1 cellular context compared by ENCODE assay signal in the genomic region with DNA sequence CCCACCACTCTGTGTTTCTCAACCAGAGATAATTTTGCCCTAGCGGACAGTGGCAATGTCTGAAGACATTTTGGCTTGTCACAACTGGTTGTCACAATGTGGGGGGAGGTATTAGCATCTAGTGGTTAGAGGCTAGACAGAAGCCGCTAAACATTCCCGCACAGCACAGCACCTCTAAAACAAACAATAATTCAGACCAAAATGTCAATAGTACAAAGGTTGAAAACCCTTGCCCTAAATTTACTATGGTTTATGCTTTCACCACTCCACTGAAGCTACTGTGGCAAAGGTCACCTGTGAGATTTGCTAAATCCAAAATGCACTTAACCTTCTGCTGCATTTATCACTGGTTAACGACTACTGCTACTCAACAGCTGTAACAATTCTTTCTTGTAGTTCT.
TF ChIP-seq lines count a peak whose summit lies in the region.

No MANE protein-coding gene starts in this region.

TF ChIP-seq in HepG2, 621 proteins besides CTCF, POLR2A, EP300 and RAD21 (continued from another document and continues in another):
- TF ChIP-seq, protein P1, sequence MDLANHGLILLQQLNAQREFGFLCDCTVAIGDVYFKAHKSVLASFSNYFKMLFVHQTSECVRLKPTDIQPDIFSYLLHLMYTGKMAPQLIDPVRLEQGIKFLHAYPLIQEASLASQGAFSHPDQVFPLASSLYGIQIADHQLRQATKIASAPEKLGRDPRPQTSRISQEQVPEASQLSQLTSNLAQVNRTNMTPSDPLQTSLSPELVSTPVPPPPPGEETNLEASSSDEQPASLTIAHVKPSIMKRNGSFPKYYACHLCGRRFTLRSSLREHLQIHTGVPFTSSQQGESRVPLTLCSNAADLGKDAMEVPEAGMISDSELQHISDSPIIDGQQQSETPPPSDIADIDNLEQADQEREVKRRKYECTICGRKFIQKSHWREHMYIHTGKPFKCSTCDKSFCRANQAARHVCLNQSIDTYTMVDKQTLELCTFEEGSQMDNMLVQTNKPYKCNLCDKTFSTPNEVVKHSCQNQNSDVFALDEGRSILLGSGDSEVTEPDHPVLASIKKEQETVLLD (CRISPR knock-in tag; IDR thresholded peaks at IDR 0.05; ENCODE audit: low read depth): no peak
- TF ChIP-seq, protein P2, sequence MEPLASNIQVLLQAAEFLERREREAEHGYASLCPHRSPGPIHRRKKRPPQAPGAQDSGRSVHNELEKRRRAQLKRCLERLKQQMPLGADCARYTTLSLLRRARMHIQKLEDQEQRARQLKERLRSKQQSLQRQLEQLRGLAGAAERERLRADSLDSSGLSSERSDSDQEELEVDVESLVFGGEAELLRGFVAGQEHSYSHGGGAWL (CRISPR knock-in tag; IDR thresholded peaks at IDR 0.05): no peak
- no peak for TF ChIP-seq ZNF629 (CRISPR knock-in tag; conservative IDR thresholded peaks at IDR 0.05)
- TF ChIP-seq, protein P3, sequence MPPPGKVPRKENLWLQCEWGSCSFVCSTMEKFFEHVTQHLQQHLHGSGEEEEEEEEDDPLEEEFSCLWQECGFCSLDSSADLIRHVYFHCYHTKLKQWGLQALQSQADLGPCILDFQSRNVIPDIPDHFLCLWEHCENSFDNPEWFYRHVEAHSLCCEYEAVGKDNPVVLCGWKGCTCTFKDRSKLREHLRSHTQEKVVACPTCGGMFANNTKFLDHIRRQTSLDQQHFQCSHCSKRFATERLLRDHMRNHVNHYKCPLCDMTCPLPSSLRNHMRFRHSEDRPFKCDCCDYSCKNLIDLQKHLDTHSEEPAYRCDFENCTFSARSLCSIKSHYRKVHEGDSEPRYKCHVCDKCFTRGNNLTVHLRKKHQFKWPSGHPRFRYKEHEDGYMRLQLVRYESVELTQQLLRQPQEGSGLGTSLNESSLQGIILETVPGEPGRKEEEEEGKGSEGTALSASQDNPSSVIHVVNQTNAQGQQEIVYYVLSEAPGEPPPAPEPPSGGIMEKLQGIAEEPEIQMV (CRISPR knock-in tag; IDR thresholded peaks at IDR 0.05; ENCODE audit: low read depth): no peak
- no peak for TF ChIP-seq MAF1 (CRISPR knock-in tag; IDR thresholded peaks at IDR 0.05; ENCODE audit: borderline replicate concordance)
- TF ChIP-seq, protein P4, sequence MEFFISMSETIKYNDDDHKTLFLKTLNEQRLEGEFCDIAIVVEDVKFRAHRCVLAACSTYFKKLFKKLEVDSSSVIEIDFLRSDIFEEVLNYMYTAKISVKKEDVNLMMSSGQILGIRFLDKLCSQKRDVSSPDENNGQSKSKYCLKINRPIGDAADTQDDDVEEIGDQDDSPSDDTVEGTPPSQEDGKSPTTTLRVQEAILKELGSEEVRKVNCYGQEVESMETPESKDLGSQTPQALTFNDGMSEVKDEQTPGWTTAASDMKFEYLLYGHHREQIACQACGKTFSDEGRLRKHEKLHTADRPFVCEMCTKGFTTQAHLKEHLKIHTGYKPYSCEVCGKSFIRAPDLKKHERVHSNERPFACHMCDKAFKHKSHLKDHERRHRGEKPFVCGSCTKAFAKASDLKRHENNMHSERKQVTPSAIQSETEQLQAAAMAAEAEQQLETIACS (CRISPR knock-in tag; IDR thresholded peaks at IDR 0.05): no peak
- TF ChIP-seq PCBP1 (IDR thresholded peaks at IDR 0.05; ENCODE audit: borderline replicate concordance, low read depth, low read length): no peak
- TF ChIP-seq, protein P5, sequence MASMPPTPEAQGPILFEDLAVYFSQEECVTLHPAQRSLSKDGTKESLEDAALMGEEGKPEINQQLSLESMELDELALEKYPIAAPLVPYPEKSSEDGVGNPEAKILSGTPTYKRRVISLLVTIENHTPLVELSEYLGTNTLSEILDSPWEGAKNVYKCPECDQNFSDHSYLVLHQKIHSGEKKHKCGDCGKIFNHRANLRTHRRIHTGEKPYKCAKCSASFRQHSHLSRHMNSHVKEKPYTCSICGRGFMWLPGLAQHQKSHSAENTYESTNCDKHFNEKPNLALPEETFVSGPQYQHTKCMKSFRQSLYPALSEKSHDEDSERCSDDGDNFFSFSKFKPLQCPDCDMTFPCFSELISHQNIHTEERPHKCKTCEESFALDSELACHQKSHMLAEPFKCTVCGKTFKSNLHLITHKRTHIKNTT (CRISPR knock-in tag; IDR thresholded peaks at IDR 0.05): no peak
- no peak for TF ChIP-seq ZNF143 (CRISPR knock-in tag; IDR thresholded peaks at IDR 0.05)
- no peak for TF ChIP-seq SIX1 (CRISPR knock-in tag; IDR thresholded peaks at IDR 0.05; ENCODE audit: borderline replicate concordance)
- TF ChIP-seq HOXA7 (CRISPR knock-in tag; IDR thresholded peaks at IDR 0.05): no peak
- TF ChIP-seq ZC3H4 (CRISPR knock-in tag; IDR thresholded peaks at IDR 0.05; ENCODE audit: borderline replicate concordance): no peak
- no peak for TF ChIP-seq HCFC1 (IDR thresholded peaks at IDR 0.05; ENCODE audit: low read depth, low read length)
- peak; percentile 85 for TF ChIP-seq GATAD2A (CRISPR knock-in tag; IDR thresholded peaks at IDR 0.05)
- no peak for TF ChIP-seq ZBTB46 (CRISPR knock-in tag; IDR thresholded peaks at IDR 0.05; ENCODE audit: borderline replicate concordance)
- no peak for TF ChIP-seq PLRG1 (conservative IDR thresholded peaks at IDR 0.05)
- TF ChIP-seq JDP2 (CRISPR knock-in tag; IDR thresholded peaks at IDR 0.05; ENCODE audit: borderline replicate concordance): no peak
- TF ChIP-seq FLYWCH1 (CRISPR knock-in tag; IDR thresholded peaks at IDR 0.05): no peak
- TF ChIP-seq TCF12 (IDR thresholded peaks at IDR 0.05): no peak
- TF ChIP-seq TCF12 (CRISPR knock-in tag; IDR thresholded peaks at IDR 0.05): no peak
- no peak for TF ChIP-seq HOXA9 (CRISPR knock-in tag; IDR thresholded peaks at IDR 0.05; ENCODE audit: borderline replicate concordance)
- no peak for TF ChIP-seq ZNF589 (CRISPR knock-in tag; conservative IDR thresholded peaks at IDR 0.05)
- TF ChIP-seq ADNP (CRISPR knock-in tag; IDR thresholded peaks at IDR 0.05): no peak
- TF ChIP-seq ZFYVE20 (CRISPR knock-in tag; IDR thresholded peaks at IDR 0.05; ENCODE audit: borderline replicate concordance, low read depth): no peak
- TF ChIP-seq HES4 (CRISPR knock-in tag; IDR thresholded peaks at IDR 0.05; ENCODE audit: borderline replicate concordance): no peak
- no peak for TF ChIP-seq CHD4 (IDR thresholded peaks at IDR 0.05; ENCODE audit: borderline replicate concordance, low read length)
- TF ChIP-seq, protein P6, sequence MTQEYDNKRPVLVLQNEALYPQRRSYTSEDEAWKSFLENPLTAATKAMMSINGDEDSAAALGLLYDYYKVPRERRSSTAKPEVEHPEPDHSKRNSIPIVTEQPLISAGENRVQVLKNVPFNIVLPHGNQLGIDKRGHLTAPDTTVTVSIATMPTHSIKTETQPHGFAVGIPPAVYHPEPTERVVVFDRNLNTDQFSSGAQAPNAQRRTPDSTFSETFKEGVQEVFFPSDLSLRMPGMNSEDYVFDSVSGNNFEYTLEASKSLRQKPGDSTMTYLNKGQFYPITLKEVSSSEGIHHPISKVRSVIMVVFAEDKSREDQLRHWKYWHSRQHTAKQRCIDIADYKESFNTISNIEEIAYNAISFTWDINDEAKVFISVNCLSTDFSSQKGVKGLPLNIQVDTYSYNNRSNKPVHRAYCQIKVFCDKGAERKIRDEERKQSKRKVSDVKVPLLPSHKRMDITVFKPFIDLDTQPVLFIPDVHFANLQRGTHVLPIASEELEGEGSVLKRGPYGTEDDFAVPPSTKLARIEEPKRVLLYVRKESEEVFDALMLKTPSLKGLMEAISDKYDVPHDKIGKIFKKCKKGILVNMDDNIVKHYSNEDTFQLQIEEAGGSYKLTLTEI (CRISPR knock-in tag; conservative IDR thresholded peaks at IDR 0.05): no peak
- TF ChIP-seq, protein P7, sequence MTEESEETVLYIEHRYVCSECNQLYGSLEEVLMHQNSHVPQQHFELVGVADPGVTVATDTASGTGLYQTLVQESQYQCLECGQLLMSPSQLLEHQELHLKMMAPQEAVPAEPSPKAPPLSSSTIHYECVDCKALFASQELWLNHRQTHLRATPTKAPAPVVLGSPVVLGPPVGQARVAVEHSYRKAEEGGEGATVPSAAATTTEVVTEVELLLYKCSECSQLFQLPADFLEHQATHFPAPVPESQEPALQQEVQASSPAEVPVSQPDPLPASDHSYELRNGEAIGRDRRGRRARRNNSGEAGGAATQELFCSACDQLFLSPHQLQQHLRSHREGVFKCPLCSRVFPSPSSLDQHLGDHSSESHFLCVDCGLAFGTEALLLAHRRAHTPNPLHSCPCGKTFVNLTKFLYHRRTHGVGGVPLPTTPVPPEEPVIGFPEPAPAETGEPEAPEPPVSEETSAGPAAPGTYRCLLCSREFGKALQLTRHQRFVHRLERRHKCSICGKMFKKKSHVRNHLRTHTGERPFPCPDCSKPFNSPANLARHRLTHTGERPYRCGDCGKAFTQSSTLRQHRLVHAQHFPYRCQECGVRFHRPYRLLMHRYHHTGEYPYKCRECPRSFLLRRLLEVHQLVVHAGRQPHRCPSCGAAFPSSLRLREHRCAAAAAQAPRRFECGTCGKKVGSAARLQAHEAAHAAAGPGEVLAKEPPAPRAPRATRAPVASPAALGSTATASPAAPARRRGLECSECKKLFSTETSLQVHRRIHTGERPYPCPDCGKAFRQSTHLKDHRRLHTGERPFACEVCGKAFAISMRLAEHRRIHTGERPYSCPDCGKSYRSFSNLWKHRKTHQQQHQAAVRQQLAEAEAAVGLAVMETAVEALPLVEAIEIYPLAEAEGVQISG (CRISPR knock-in tag; IDR thresholded peaks at IDR 0.05): peak; percentile 37; the same call in 1 of the 2 replicates
- no peak for TF ChIP-seq ATF1 (CRISPR knock-in tag; IDR thresholded peaks at IDR 0.05)
- no peak for TF ChIP-seq NFKBIZ (CRISPR knock-in tag; IDR thresholded peaks at IDR 0.05)
- TF ChIP-seq NFIC (IDR thresholded peaks at IDR 0.05; ENCODE audit: low read length): no peak
- TF ChIP-seq, protein P8, sequence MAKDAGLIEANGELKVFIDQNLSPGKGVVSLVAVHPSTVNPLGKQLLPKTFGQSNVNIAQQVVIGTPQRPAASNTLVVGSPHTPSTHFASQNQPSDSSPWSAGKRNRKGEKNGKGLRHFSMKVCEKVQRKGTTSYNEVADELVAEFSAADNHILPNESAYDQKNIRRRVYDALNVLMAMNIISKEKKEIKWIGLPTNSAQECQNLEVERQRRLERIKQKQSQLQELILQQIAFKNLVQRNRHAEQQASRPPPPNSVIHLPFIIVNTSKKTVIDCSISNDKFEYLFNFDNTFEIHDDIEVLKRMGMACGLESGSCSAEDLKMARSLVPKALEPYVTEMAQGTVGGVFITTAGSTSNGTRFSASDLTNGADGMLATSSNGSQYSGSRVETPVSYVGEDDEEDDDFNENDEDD (CRISPR knock-in tag; IDR thresholded peaks at IDR 0.05; ENCODE audit: borderline replicate concordance): no peak
- peak; percentile 62; the same call in 1 of the 2 replicates for TF ChIP-seq CREM (IDR thresholded peaks at IDR 0.05)
- TF ChIP-seq CREM (CRISPR knock-in tag; IDR thresholded peaks at IDR 0.05): no peak
- no peak for TF ChIP-seq GABPB1 (CRISPR knock-in tag; IDR thresholded peaks at IDR 0.05)
- TF ChIP-seq ZNF33B (CRISPR knock-in tag; IDR thresholded peaks at IDR 0.05): 0 out of 2 replicates have a peak, but pooled peaks have one; percentile 35
- no peak for TF ChIP-seq TFE3 (CRISPR knock-in tag; IDR thresholded peaks at IDR 0.05)
- no peak for TF ChIP-seq MED13 (CRISPR knock-in tag; IDR thresholded peaks at IDR 0.05)
- peak; percentile 73; the same call in 1 of the 2 replicates for TF ChIP-seq PITX1 (CRISPR knock-in tag; IDR thresholded peaks at IDR 0.05)
- TF ChIP-seq NFE2 (CRISPR knock-in tag; IDR thresholded peaks at IDR 0.05): no peak
- TF ChIP-seq LBX2 (CRISPR knock-in tag; IDR thresholded peaks at IDR 0.05; ENCODE audit: borderline replicate concordance): no peak
- TF ChIP-seq ZNF501 (CRISPR knock-in tag; IDR thresholded peaks at IDR 0.05): no peak
- TF ChIP-seq ZNF781 (CRISPR knock-in tag; IDR thresholded peaks at IDR 0.05; ENCODE audit: borderline replicate concordance, not compliant biosample characterization): no peak
- no peak for TF ChIP-seq ARNT (IDR thresholded peaks at IDR 0.05)
- TF ChIP-seq ZNF280D (CRISPR knock-in tag; IDR thresholded peaks at IDR 0.05): no peak
